In genomic region chr9:134642385-134643181, GRCh38 we compare ENCODE assay signal across 9 cellular contexts. TPM values are rescaled to one million over a fixed set of nuclear protein-coding genes. Genes with fewer than 3 reads are reported as not detected.
DNase-seq lines count a peak whose midpoint lies in the region; ATAC-seq and TF ChIP-seq lines count a peak whose summit lies in the region.
"Had no signal": no experiment of that assay in that cellular context is flagged by ENCODE, and none has a peak within 500 bp of the region (broad histone marks: within the 10 kb centered on the region; RNA-seq: fewer than 3 reads in every experiment).

No MANE protein-coding gene starts in this region.

- H3K9me3 ChIP-seq in breast epithelium (no peaks in the 10 kb centered on the region), mucosa of rectum (ENCODE audit: control insufficient read depth in 2 of 2, low read length in 2 of 2) (no peaks in the 10 kb centered on the region), uterus (no peaks in the 10 kb centered on the region)

- ATAC-seq in HG03108 (IDR thresholded peaks at IDR 0.05; ENCODE audit: unreplicated experiment) = no peak

- H3K27ac Mint-ChIP-seq in MCF 10A (ENCODE audit: low read depth, unreplicated experiment) (no peak overlapping the region), endothelial cell (ENCODE audit: unreplicated experiment) (no peak overlapping the region), Calu3 (ENCODE audit: unreplicated experiment) (no peak overlapping the region)
- H3K27ac Mint-ChIP-seq: IgD-negative memory B cell had no signal

- H3K36me3 ChIP-seq in breast epithelium (no peaks in the 10 kb centered on the region), mucosa of rectum (ENCODE audit: control insufficient read depth in 2 of 2, insufficient read depth in 2 of 2, low read length in 2 of 2) (no peaks in the 10 kb centered on the region), uterus (no peaks in the 10 kb centered on the region)

- peak in 1 of 2 donors; percentile 42 for DNase-seq in breast epithelium (ENCODE audit: low spot score in 2 of 2)
- DNase-seq in MCF 10A (ENCODE audit: unreplicated experiment) = no peak
- DNase-seq in endothelial cell (ENCODE audit: low spot score) = peak; percentile 15
- DNase-seq in uterus = peak; percentile 86 to 90
- no peak for DNase-seq in hypothalamus (lab: John Stamatoyannopoulos, UW)
- no peak for DNase-seq in Calu3

- peaks cover 7 to 12% of the 10 kb centered on the region in 2 donors for H3K4me1 ChIP-seq in breast epithelium
- H3K4me1 ChIP-seq in mucosa of rectum (ENCODE audit: control insufficient read depth in 2 of 2, insufficient read depth in 2 of 2, low read length in 2 of 2) = peaks cover 5 to 14% of the 10 kb centered on the region in 2 donors
- H3K4me1 ChIP-seq in uterus = peaks cover 12 to 14% of the 10 kb centered on the region in 2 donors

- intact Hi-C loops in breast epithelium (cut with DNase I; ENCODE audit: low total_unique reads) = no loop called here
- intact Hi-C loops in MCF 10A (cut with micrococcal nuclease) = loop anchor here (10.0 kb wide), 1 partner anchor 468 kb away; no protein-coding TSS in a partner anchor
- intact Hi-C loops in uterus (cut with DNase I; ENCODE audit: low total_unique reads) = loop anchor here (10.0 kb wide), 1 partner anchor 188 kb away; no protein-coding TSS in a partner anchor
- intact Hi-C loops in Calu3 (cut with micrococcal nuclease; ENCODE audit: unreplicated experiment) = no loop called here

- H3K4me3 ChIP-seq in breast epithelium (peak overlapping the region; percentile 67 to 88 (median 73)), mucosa of rectum (ENCODE audit: low read length in 2 of 2) (peak overlapping the region; percentile 25 to 57), uterus (peak overlapping the region; percentile 63 to 91)

- H3K36me3 Mint-ChIP-seq in MCF 10A (ENCODE audit: insufficient read depth, unreplicated experiment) (no peaks in the 10 kb centered on the region), endothelial cell (ENCODE audit: low read depth, unreplicated experiment) (no peaks in the 10 kb centered on the region), Calu3 (ENCODE audit: insufficient read depth, unreplicated experiment) (no peaks in the 10 kb centered on the region)
- H3K36me3 Mint-ChIP-seq: IgD-negative memory B cell had no signal

- TF ChIP-seq POLR2A in breast epithelium (IDR thresholded peaks at IDR 0.05) = no peak
- peak in 1 of 2 donors; percentile 24 for TF ChIP-seq POLR2A in uterus (IDR thresholded peaks at IDR 0.05)

- POLR2A ChIA-PET in MCF 10A (lab: Yijun Ruan, JAX) = no interaction called here

- H3K4me3 Mint-ChIP-seq in MCF 10A (ENCODE audit: unreplicated experiment) = no peak overlapping the region
- H3K4me3 Mint-ChIP-seq in endothelial cell (ENCODE audit: unreplicated experiment) = peak overlapping the region; percentile 81
- no peak overlapping the region for H3K4me3 Mint-ChIP-seq in Calu3 (ENCODE audit: low read depth, unreplicated experiment)
- H3K4me3 Mint-ChIP-seq: IgD-negative memory B cell had no signal

- TF ChIP-seq CTCF in breast epithelium (IDR thresholded peaks at IDR 0.05) (no peak), MCF 10A (IDR thresholded peaks at IDR 0.05; ENCODE audit: unreplicated experiment) (no peak), endothelial cell (IDR thresholded peaks at IDR 0.05; ENCODE audit: unreplicated experiment) (no peak), uterus (IDR thresholded peaks at IDR 0.05) (peak in 2 of 4 experiments; percentile 16 to 24), Calu3 (IDR thresholded peaks at IDR 0.05; ENCODE audit: unreplicated experiment) (no peak)

- no peaks in the 10 kb centered on the region for H3K27me3 Mint-ChIP-seq in MCF 10A (ENCODE audit: insufficient read depth, unreplicated experiment)
- H3K27me3 Mint-ChIP-seq in endothelial cell (ENCODE audit: unreplicated experiment) = peaks cover 7% of the 10 kb centered on the region
- H3K27me3 Mint-ChIP-seq in Calu3 (ENCODE audit: unreplicated experiment) = peaks cover 26% of the 10 kb centered on the region

- CTCF ChIA-PET in MCF 10A (lab: Yijun Ruan, JAX) = interaction anchor here (0.6 kb wide), 1 partner anchor 98 kb away, joined by 3 read pairs; no protein-coding TSS in a partner anchor
- CTCF ChIA-PET in Calu3 (lab: Charles Lee) = no interaction called here

- peak overlapping the region; percentile 51 to 60 for H3K9ac ChIP-seq in mucosa of rectum (ENCODE audit: low read depth in 1 of 2, low read length in 2 of 2)

- H3K27ac ChIP-seq in breast epithelium (peak overlapping the region; percentile 75 to 92), mucosa of rectum (ENCODE audit: low read depth in 2 of 2, low read length in 2 of 2) (peak overlapping the region; percentile 63 to 83), uterus (peak overlapping the region; percentile 91 to 98)

- H3K27me3 ChIP-seq in breast epithelium = peaks cover 0 to 4% of the 10 kb centered on the region in 2 donors
- peaks cover 3 to 4% of the 10 kb centered on the region in 2 donors for H3K27me3 ChIP-seq in mucosa of rectum (ENCODE audit: control insufficient read depth in 2 of 2, insufficient read depth in 2 of 2, low read length in 2 of 2)
- no peaks in the 10 kb centered on the region for H3K27me3 ChIP-seq in uterus

- H3K9me3 Mint-ChIP-seq in MCF 10A (ENCODE audit: unreplicated experiment) (no peaks in the 10 kb centered on the region), endothelial cell (ENCODE audit: unreplicated experiment) (no peaks in the 10 kb centered on the region), Calu3 (ENCODE audit: low read depth, unreplicated experiment) (no peaks in the 10 kb centered on the region)
- H3K9me3 Mint-ChIP-seq: IgD-negative memory B cell had no signal

- H3K4me1 Mint-ChIP-seq in MCF 10A (ENCODE audit: insufficient read depth, unreplicated experiment) = peaks cover 24% of the 10 kb centered on the region
- peaks cover 5% of the 10 kb centered on the region for H3K4me1 Mint-ChIP-seq in endothelial cell (ENCODE audit: unreplicated experiment)
- H3K4me1 Mint-ChIP-seq in Calu3 (ENCODE audit: low read depth, unreplicated experiment) = no peaks in the 10 kb centered on the region
- H3K4me1 Mint-ChIP-seq: IgD-negative memory B cell had no signal

- no TSS peak for BruUV-seq in MCF 10A (replicated peaks; lab: Mats Ljungman, UMichigan)
- BruUV-seq in Calu3 (replicated peaks; lab: Mats Ljungman, UMichigan) = no TSS peak

RNA-seq across cellular contexts. Expression of gene COL5A1, which starts 1.0 kb away (rescaled TPM):
- total RNA-seq in breast epithelium = 10 to 100 TPM; 12.1 to 17.0 (median 15.4) TPM
- total RNA-seq in MCF 10A (2022) = not detected in 2 replicates
- total RNA-seq in endothelial cell (ENCODE audit: unreplicated experiment) = 24.3 TPM
- total RNA-seq in uterus = 100 to 1,000 TPM in 2 of 4 donors, 10 to 100 TPM in 2; 21.2 to 604 (median 129) TPM
- total RNA-seq in Calu3 (2022) = not detected in 2 replicates

Comparison
In these comparisons a context has a peak if more than half of its experiments do, and no peak if none do; other contexts are left out.
1. RNA of gene COL5A1, which starts 1.0 kb away (total RNA-seq): 21.2 to 604 TPM in uterus, 24.3 TPM in endothelial cell (single experiment) and 12.1 to 17.0 TPM in breast epithelium; not detected in MCF 10A and not detected in Calu3; every median in the first group is over 10 times any median in the second.
2. intact Hi-C loops: an anchor here in MCF 10A (10.0 kb wide) and uterus (10.0 kb wide); none called in breast epithelium and Calu3.
3. DNase-seq: peak in endothelial cell (single experiment) and uterus (2 of 2); none in MCF 10A (single experiment), hypothalamus (0 of 51) and Calu3 (single experiment).
4. Peak in every context shown above with its lines, with median percentiles within 50 percentile points of each other: H3K27ac ChIP-seq and H3K4me3 ChIP-seq.